8 cellular contexts compared by ENCODE assay signal in genomic region chr9:738209-738915, GRCh38.
A peak's percentile ranks its signal among the peaks of the same experiment; 100 is the strongest.
DNase-seq lines count a peak whose midpoint lies in the region; ATAC-seq and TF ChIP-seq lines count a peak whose summit lies in the region.

No MANE protein-coding gene starts in this region.

- peaks cover 23 to 86% (median 65%) of the 10 kb centered on the region in 5 donors for H3K36me3 ChIP-seq in subcutaneous abdominal adipose tissue (ENCODE audit: control insufficient read depth in 5 of 5, insufficient read depth in 5 of 5, low read length in 5 of 5)

- peaks cover 17% of the 10 kb centered on the region for H3K4me1 ChIP-seq in right cardiac atrium (ENCODE audit: control insufficient read depth, insufficient read depth, low read length)
- H3K4me1 ChIP-seq in subcutaneous abdominal adipose tissue (ENCODE audit: control insufficient read depth in 5 of 5, insufficient read depth in 5 of 5, low read length in 5 of 5), result peaks cover 0 to 54% (median 41%) of the 10 kb centered on the region in 5 donors

- H3K27me3 ChIP-seq in right cardiac atrium (ENCODE audit: control insufficient read depth, insufficient read depth) (no peaks in the 10 kb centered on the region), subcutaneous abdominal adipose tissue (ENCODE audit: control insufficient read depth in 5 of 5, insufficient read depth in 4 of 5, low read length in 5 of 5) (no peaks in the 10 kb centered on the region)

- peaks cover 9 to 10% of the 10 kb centered on the region in 2 donors for H3K27me3 Mint-ChIP-seq in effector memory CD8-positive, alpha-beta T cell
- no peaks in the 10 kb centered on the region for H3K27me3 Mint-ChIP-seq in activated T-cell treated with anti-CD3 and anti-CD28 coated beads, Interleukin-2, amount 50 U/mL, for 4 hours (ENCODE audit: low read depth)

- H3K9ac ChIP-seq in subcutaneous abdominal adipose tissue (ENCODE audit: low read length in 5 of 5), result no peak overlapping the region

- peaks cover 1% of the 10 kb centered on the region for H3K36me3 Mint-ChIP-seq in effector memory CD8-positive, alpha-beta T cell (ENCODE audit: insufficient read depth)
- H3K36me3 Mint-ChIP-seq in activated T-cell treated with anti-CD3 and anti-CD28 coated beads, Interleukin-2, amount 50 U/mL, for 4 hours (ENCODE audit: insufficient read depth), result peaks cover 14% of the 10 kb centered on the region

- in situ Hi-C loops in astrocyte of the spinal cord (cut with HindIII; ENCODE audit: low sequenced_read_pairs), result no loop called here

- H3K4me3 ChIP-seq in HFF-Myc (replicated peaks; ENCODE audit: low read depth, low read length) (no peak overlapping the region), astrocyte of the spinal cord (ENCODE audit: low read depth, low read length) (no peak overlapping the region), right cardiac atrium (ENCODE audit: low read length) (no peak overlapping the region), subcutaneous abdominal adipose tissue (ENCODE audit: low read depth in 1 of 5, low read length in 5 of 5) (no peak overlapping the region)

- no peak for TF ChIP-seq CTCF in HFF-Myc (IDR thresholded peaks at IDR 0.05; ENCODE audit: low read depth, low read length, missing control alignments)
- TF ChIP-seq CTCF in astrocyte of the spinal cord (IDR thresholded peaks at IDR 0.05; ENCODE audit: low read depth, low read length), result no peak

- peak; percentile 76 for DNase-seq in HFF-Myc (ENCODE audit: extremely low read depth, low read depth)
- DNase-seq in astrocyte of the spinal cord (ENCODE audit: low read depth, low spot score), result peak; percentile 96
- peak; percentile 69 to 77 (median 75) for DNase-seq in right cardiac atrium
- DNase-seq in activated effector memory CD4-positive, alpha-beta T cell treated with anti-CD3 and anti-CD28 coated beads, Interleukin-2, amount 50 U/mL, for 16 hours, result no peak
- DNase-seq in effector memory CD8-positive, alpha-beta T cell, result no peak
- no peak for DNase-seq in activated T-cell treated with anti-CD3 and anti-CD28 coated beads, Interleukin-2, amount 50 U/mL, for 4 hours

- peak overlapping the region; percentile 92 for H3K27ac ChIP-seq in right cardiac atrium (ENCODE audit: low read length)
- H3K27ac ChIP-seq in subcutaneous abdominal adipose tissue (ENCODE audit: low read depth, low read length), result peak overlapping the region; percentile 79

- no peak overlapping the region for H3K4me3 Mint-ChIP-seq in effector memory CD8-positive, alpha-beta T cell
- H3K4me3 Mint-ChIP-seq in activated T-cell treated with anti-CD3 and anti-CD28 coated beads, Interleukin-2, amount 50 U/mL, for 4 hours, result no peak overlapping the region

- H3K9me3 Mint-ChIP-seq in effector memory CD8-positive, alpha-beta T cell, result no peaks in the 10 kb centered on the region
- H3K9me3 Mint-ChIP-seq in activated T-cell treated with anti-CD3 and anti-CD28 coated beads, Interleukin-2, amount 50 U/mL, for 4 hours, result no peaks in the 10 kb centered on the region

- H3K9me3 ChIP-seq in right cardiac atrium (ENCODE audit: control insufficient read depth, low read length) (no peaks in the 10 kb centered on the region), subcutaneous abdominal adipose tissue (ENCODE audit: control insufficient read depth in 5 of 5, low read length in 5 of 5) (no peaks in the 10 kb centered on the region)

- ATAC-seq in right cardiac atrium (peak; percentile 83 to 84), GM18511 (IDR thresholded peaks at IDR 0.05; ENCODE audit: unreplicated experiment) (no peak)
- ATAC-seq in effector memory CD8-positive, alpha-beta T cell (replicated peaks), result no peak
- no peak for ATAC-seq in activated T-cell treated with anti-CD3 and anti-CD28 coated beads, Interleukin-2, amount 50 U/mL, for 4 hours

- intact Hi-C loops in right cardiac atrium (cut with DNase I), result no loop called here

- WGBS in right cardiac atrium, result 56% methylated on average over 14 of the region's 14 CpGs

- H3K4me1 Mint-ChIP-seq in effector memory CD8-positive, alpha-beta T cell (ENCODE audit: low read depth in 2 of 2), result no peaks in the 10 kb centered on the region
- H3K4me1 Mint-ChIP-seq in activated T-cell treated with anti-CD3 and anti-CD28 coated beads, Interleukin-2, amount 50 U/mL, for 4 hours (ENCODE audit: low read depth), result no peaks in the 10 kb centered on the region

- H3K27ac Mint-ChIP-seq in effector memory CD8-positive, alpha-beta T cell, result no peak overlapping the region

Comparison
In these comparisons a context has a peak if more than half of its experiments do, and no peak if none do; other contexts are left out.
1. DNase-seq: peak in HFF-Myc (single experiment), astrocyte of the spinal cord (single experiment) and right cardiac atrium (3 of 3); none in activated effector memory CD4-positive, alpha-beta T cell treated with anti-CD3 and anti-CD28 coated beads, Interleukin-2, amount 50 U/mL, for 16 hours (single experiment), effector memory CD8-positive, alpha-beta T cell (0 of 3) and activated T-cell treated with anti-CD3 and anti-CD28 coated beads, Interleukin-2, amount 50 U/mL, for 4 hours (single experiment).
2. ATAC-seq: peak in right cardiac atrium (2 of 2); none in GM18511 (single experiment), effector memory CD8-positive, alpha-beta T cell (single experiment) and activated T-cell treated with anti-CD3 and anti-CD28 coated beads, Interleukin-2, amount 50 U/mL, for 4 hours (0 of 2).